Comparison of ENCODE assay signal across 20 cellular contexts in genomic region chr6:130934848-130935585, GRCh38.
DNase-seq lines count a peak whose midpoint lies in the region; ATAC-seq and TF ChIP-seq lines count a peak whose summit lies in the region.
"Had no signal": no experiment of that assay in that cellular context is flagged by ENCODE, and none has a peak within 500 bp of the region (broad histone marks: within the 10 kb centered on the region; RNA-seq: fewer than 3 reads in every experiment).

No MANE protein-coding gene starts in this region.

- H2AFZ ChIP-seq in mammary epithelial cell (ENCODE audit: low read depth, low read length) = no peak overlapping the region

- H3K27me3 Mint-ChIP-seq in MCF 10A (ENCODE audit: insufficient read depth, unreplicated experiment) = no peaks in the 10 kb centered on the region
- H3K27me3 Mint-ChIP-seq: activated naive CD4-positive, alpha-beta T cell treated with anti-CD3 and anti-CD28 coated beads, Interleukin-2, amount 50 U/mL, for 24 hours; IgD-negative memory B cell had no signal

- H3K27ac Mint-ChIP-seq in MCF 10A (ENCODE audit: low read depth, unreplicated experiment) = no peak overlapping the region
- H3K27ac Mint-ChIP-seq: activated naive CD4-positive, alpha-beta T cell treated with anti-CD3 and anti-CD28 coated beads, Interleukin-2, amount 50 U/mL, for 24 hours; T-helper 2 cell treated with Interferon-gamma antibody and Interleukin-4, amounts not matched to agents 5 μg/mL and 100 μg/mL, for 36 hours had no signal

- no peaks in the 10 kb centered on the region for H4K20me1 ChIP-seq in mammary epithelial cell (ENCODE audit: insufficient read depth, low read length)

- H3K4me3 Mint-ChIP-seq in MCF 10A (ENCODE audit: unreplicated experiment) = no peak overlapping the region
- H3K4me3 Mint-ChIP-seq: activated naive CD4-positive, alpha-beta T cell treated with anti-CD3 and anti-CD28 coated beads, Interleukin-2, amount 50 U/mL, for 24 hours; IgD-negative memory B cell; T-helper 2 cell treated with Interferon-gamma antibody and Interleukin-4, amounts not matched to agents 5 μg/mL and 100 μg/mL, for 36 hours had no signal

- BruUV-seq in MCF 10A (replicated peaks; lab: Mats Ljungman, UMichigan) (no TSS peak), mammary epithelial cell (replicated peaks; lab: Mats Ljungman, UMichigan) (no TSS peak)

- in situ Hi-C loops in mammary epithelial cell (cut with MboI; ENCODE audit: low sequenced_read_pairs in 2 of 2) = no loop called here

- H3K79me2 ChIP-seq in mammary epithelial cell (ENCODE audit: insufficient read depth, low read length) = peaks cover under 1% of the 10 kb centered on the region

- H3K27ac ChIP-seq in mammary epithelial cell (ENCODE audit: insufficient read depth, low read depth, low read length) (no peak overlapping the region), gastroesophageal sphincter (peak overlapping the region in 2 of 4 donors; percentile 2 to 42), subcutaneous abdominal adipose tissue (ENCODE audit: low read depth, low read length) (peak overlapping the region; percentile 84), uterus (peak overlapping the region in 1 of 2 donors; percentile 44)

- CTCF ChIA-PET in MCF 10A (lab: Yijun Ruan, JAX) (no interaction called here), mammary epithelial cell (lab: Charles Lee; ENCODE audit: low non-redundant PET) (no interaction called here)

- DNase-seq in MCF 10A (ENCODE audit: unreplicated experiment) (peak; percentile 6), mammary epithelial cell (no peak), adipocyte (ENCODE audit: low read depth) (peak; percentile 81), NCI-H2227 (lab: John Stamatoyannopoulos, UW; ENCODE audit: unreplicated experiment) (no peak), uterus (no peak), NCI-H146 treated with DMSO at 0.1 percent for 48 hours (lab: John Stamatoyannopoulos, UW; ENCODE audit: unreplicated experiment) (no peak)
- DNase-seq: cerebellar nuclear complex; DND-41; effector CD4-positive, alpha-beta T cell; heart left ventricle; NCI-H1417 treated with DMSO at 0.1 percent for 48 hours; NCI-H526; stimulated activated CD4-positive, alpha-beta T cell treated with anti-CD3 and anti-CD28 coated beads, Interleukin-1b, Interleukin-23, amount 100 ng/mL, for 48 hours had no signal

- H3K9ac ChIP-seq in mammary epithelial cell (ENCODE audit: insufficient read depth, low read length) = no peak overlapping the region
- peak overlapping the region; percentile 38 for H3K9ac ChIP-seq in adipocyte (ENCODE audit: low read length)
- H3K9ac ChIP-seq in subcutaneous abdominal adipose tissue (ENCODE audit: low read length in 5 of 5) = peak overlapping the region in 1 of 5 donors; percentile 48

- TF ChIP-seq POLR2A in gastroesophageal sphincter (IDR thresholded peaks at IDR 0.05) = no peak
- no peak for TF ChIP-seq POLR2A in uterus (IDR thresholded peaks at IDR 0.05)

- no peaks in the 10 kb centered on the region for H3K36me3 Mint-ChIP-seq in MCF 10A (ENCODE audit: insufficient read depth, unreplicated experiment)

- intact Hi-C loops in MCF 10A (cut with micrococcal nuclease) = no loop called here
- intact Hi-C loops in mammary epithelial cell (cut with micrococcal nuclease) = loop anchor here (5.0 kb wide), 1 partner anchor 33 kb away; no protein-coding TSS in a partner anchor
- intact Hi-C loops in uterus (cut with DNase I; ENCODE audit: low total_unique reads) = no loop called here

- H3K9me3 ChIP-seq in mammary epithelial cell (replicated peaks; ENCODE audit: insufficient read depth, low read length) (no peaks in the 10 kb centered on the region), adipocyte (ENCODE audit: control insufficient read depth, low read length) (no peaks in the 10 kb centered on the region), gastroesophageal sphincter (no peaks in the 10 kb centered on the region), subcutaneous abdominal adipose tissue (ENCODE audit: control insufficient read depth in 5 of 5, low read length in 5 of 5) (no peaks in the 10 kb centered on the region), uterus (no peaks in the 10 kb centered on the region)
- H3K9me3 ChIP-seq: thoracic aorta had no signal

- TF ChIP-seq CTCF in MCF 10A (IDR thresholded peaks at IDR 0.05; ENCODE audit: unreplicated experiment) (no peak), mammary epithelial cell (conservative IDR thresholded peaks at IDR 0.05 in 1 of 2, IDR thresholded peaks at IDR 0.05 in 1 of 2; ENCODE audit: extremely low read depth in 1 of 2, insufficient read depth in 1 of 2, low read depth in 1 of 2, low read length in 2 of 2) (no peak), gastroesophageal sphincter (IDR thresholded peaks at IDR 0.05) (no peak), uterus (IDR thresholded peaks at IDR 0.05) (no peak)

- no peaks in the 10 kb centered on the region for H3K4me1 Mint-ChIP-seq in MCF 10A (ENCODE audit: insufficient read depth, unreplicated experiment)
- H3K4me1 Mint-ChIP-seq: activated naive CD4-positive, alpha-beta T cell treated with anti-CD3 and anti-CD28 coated beads, Interleukin-2, amount 50 U/mL, for 24 hours; IgD-negative memory B cell had no signal

- 73% methylated on average over 4 of the region's 4 CpGs for WGBS in mammary epithelial cell (ENCODE audit: low coverage, missing lambda C conversion rate)
- WGBS in gastroesophageal sphincter (ENCODE audit: low coverage in 1 of 2), 2 donors = 52 to 62% methylated on average over 3 to 4 of the region's 4 CpGs

- dilution Hi-C loops in mammary epithelial cell (cut with HindIII; ENCODE audit: low sequenced_read_pairs) = no loop called here

- POLR2A ChIA-PET in MCF 10A (lab: Yijun Ruan, JAX) = interaction anchor here (0.6 to 1.1 kb wide), 2 partner anchors 15 to 53 kb away, joined by 3 read pairs; no protein-coding TSS in a partner anchor

- H3K9me3 Mint-ChIP-seq in MCF 10A (ENCODE audit: unreplicated experiment) = no peaks in the 10 kb centered on the region
- H3K9me3 Mint-ChIP-seq: activated naive CD4-positive, alpha-beta T cell treated with anti-CD3 and anti-CD28 coated beads, Interleukin-2, amount 50 U/mL, for 24 hours; T-helper 2 cell treated with Interferon-gamma antibody and Interleukin-4, amounts not matched to agents 5 μg/mL and 100 μg/mL, for 36 hours had no signal

- no peak for TF ChIP-seq EP300 in gastroesophageal sphincter (IDR thresholded peaks at IDR 0.05)

- H3K4me2 ChIP-seq in mammary epithelial cell (ENCODE audit: insufficient read depth, low read depth, low read length) = no peak overlapping the region

- H3K4me3 ChIP-seq in mammary epithelial cell (replicated peaks in 1 of 3; ENCODE audit: insufficient read depth in 1 of 3, low read depth in 2 of 3, low read length in 3 of 3) = no peak overlapping the region
- H3K4me3 ChIP-seq in adipocyte (ENCODE audit: low read length) = peak overlapping the region; percentile 63
- no peak overlapping the region for H3K4me3 ChIP-seq in gastroesophageal sphincter
- no peak overlapping the region for H3K4me3 ChIP-seq in subcutaneous abdominal adipose tissue (ENCODE audit: low read depth in 1 of 5, low read length in 5 of 5)
- H3K4me3 ChIP-seq in uterus = no peak overlapping the region
- H3K4me3 ChIP-seq: heart left ventricle, thoracic aorta had no signal

- H3K36me3 ChIP-seq in mammary epithelial cell (ENCODE audit: insufficient read depth, low read length) (no peaks in the 10 kb centered on the region), adipocyte (ENCODE audit: control insufficient read depth, insufficient read depth, low read length, severe bottlenecking) (no peaks in the 10 kb centered on the region), gastroesophageal sphincter (no peaks in the 10 kb centered on the region), subcutaneous abdominal adipose tissue (ENCODE audit: control insufficient read depth in 5 of 5, insufficient read depth in 5 of 5, low read length in 5 of 5) (peaks cover 0 to 3% (median 0%) of the 10 kb centered on the region in 5 donors), uterus (no peaks in the 10 kb centered on the region)
- H3K36me3 ChIP-seq: heart left ventricle, thoracic aorta had no signal

- peaks cover 8% of the 10 kb centered on the region for H3K4me1 ChIP-seq in mammary epithelial cell (ENCODE audit: insufficient read depth, low read length)
- H3K4me1 ChIP-seq in adipocyte (ENCODE audit: control insufficient read depth, insufficient read depth, low read length) = peaks cover 48% of the 10 kb centered on the region
- peaks cover 0 to 47% (median 5%) of the 10 kb centered on the region in 3 donors for H3K4me1 ChIP-seq in gastroesophageal sphincter
- H3K4me1 ChIP-seq in subcutaneous abdominal adipose tissue (ENCODE audit: control insufficient read depth in 5 of 5, insufficient read depth in 5 of 5, low read length in 5 of 5) = peaks cover 0 to 40% (median 31%) of the 10 kb centered on the region in 5 donors
- peaks cover 0 to 10% of the 10 kb centered on the region in 2 donors for H3K4me1 ChIP-seq in uterus

- H3K27me3 ChIP-seq in mammary epithelial cell (ENCODE audit: insufficient read depth, low read length) = no peaks in the 10 kb centered on the region
- H3K27me3 ChIP-seq in adipocyte (replicated peaks; ENCODE audit: control insufficient read depth, insufficient read depth, low read length) = no peaks in the 10 kb centered on the region
- no peaks in the 10 kb centered on the region for H3K27me3 ChIP-seq in gastroesophageal sphincter
- H3K27me3 ChIP-seq in subcutaneous abdominal adipose tissue (ENCODE audit: control insufficient read depth in 5 of 5, insufficient read depth in 4 of 5, low read length in 5 of 5) = no peaks in the 10 kb centered on the region
- no peaks in the 10 kb centered on the region for H3K27me3 ChIP-seq in uterus
- H3K27me3 ChIP-seq: heart left ventricle had no signal

- ATAC-seq in gastroesophageal sphincter = peak; percentile 36
- ATAC-seq: left lobe of liver had no signal

Comparison
In these comparisons a context has a peak if more than half of its experiments do, and no peak if none do; other contexts are left out.
1. DNase-seq: peak in MCF 10A (single experiment) and adipocyte (single experiment); none in mammary epithelial cell (single experiment), NCI-H2227 (single experiment), uterus (0 of 2) and NCI-H146 treated with DMSO at 0.1 percent for 48 hours (single experiment).